In genomic region chrX:115901241-115901640, GRCh38 we compare ENCODE assay signal across 28 cellular contexts.
"Had no signal": no experiment of that assay in that cellular context is flagged by ENCODE, and none has a peak within 500 bp of the region (broad histone marks: within the 10 kb centered on the region; RNA-seq: fewer than 3 reads in every experiment).

No MANE protein-coding gene starts in this region.

- H3K4me1 Mint-ChIP-seq: activated CD4-positive, alpha-beta T cell treated with anti-CD3 and anti-CD28 coated beads for 36 hours; activated CD4-positive, alpha-beta T cell treated with anti-CD3 and anti-CD28 coated beads, Interleukin-2, amount 10 ng/mL, durations not matched to agents 24 days and 14 days; activated CD8-positive, alpha-beta memory T cell treated with anti-CD3 and anti-CD28 coated beads, Interleukin-2, amount 10 ng/mL, durations not matched to agents 7 days and 5 days; activated naive CD4-positive, alpha-beta T cell treated with anti-CD3 and anti-CD28 coated beads, Interleukin-2, amount 10 ng/mL, durations not matched to agents 7 days and 5 days; activated naive CD8-positive, alpha-beta T cell treated with anti-CD3 and anti-CD28 coated beads, Interleukin-2, amount 10 ng/mL, durations not matched to agents 7 days and 5 days; brain had no signal

- H3K9me3 Mint-ChIP-seq: activated naive CD4-positive, alpha-beta T cell treated with anti-CD3 and anti-CD28 coated beads, Interleukin-2, amount 50 U/mL, for 72 hours; endodermal cell had no signal

- H3K4me3 ChIP-seq: ascending aorta, breast epithelium, cardiac muscle cell, colonic mucosa had no signal

- DNase-seq: activated CD4-positive, alpha-beta memory T cell treated with anti-CD3 and anti-CD28 coated beads for 36 hours; activated CD4-positive, alpha-beta T cell treated with anti-CD3 and anti-CD28 coated beads for 36 hours; activated CD4-positive, alpha-beta T cell treated with anti-CD3 and anti-CD28 coated beads, Interleukin-2, amount 10 ng/mL, durations not matched to agents 24 days and 14 days; activated CD4-positive, CD25-positive, alpha-beta regulatory T cell; activated CD4-positive, CD25-positive, alpha-beta regulatory T cell treated with anti-CD3 and anti-CD28 coated beads, Interleukin-2, amount 50 U/mL, for 72 hours; activated CD8-positive, alpha-beta memory T cell treated with anti-CD3 and anti-CD28 coated beads, Interleukin-2, amount 10 ng/mL, durations not matched to agents 7 days and 5 days; activated CD8-positive, alpha-beta memory T cell treated with anti-CD3 and anti-CD28 coated beads, Interleukin-2, amount 50 U/mL, for 4 hours; activated CD8-positive, alpha-beta T cell treated with anti-CD3 and anti-CD28 coated beads, Interleukin-2, amount 10 ng/mL, durations not matched to agents 7 days and 5 days; activated effector memory CD4-positive, alpha-beta T cell treated with anti-CD3 and anti-CD28 coated beads, Interleukin-2, amount 50 U/mL, for 16 hours; activated naive CD4-positive, alpha-beta T cell treated with anti-CD3 and anti-CD28 coated beads, Interleukin-2, amount 10 ng/mL, durations not matched to agents 7 days and 5 days; activated naive CD8-positive, alpha-beta T cell treated with anti-CD3 and anti-CD28 coated beads, Interleukin-2, amount 10 ng/mL, durations not matched to agents 7 days and 5 days; activated T-cell treated with anti-CD3 and anti-CD28 coated beads, Interleukin-2, amount 50 U/mL, for 1 hour; activated T-cell treated with anti-CD3 and anti-CD28 coated beads, Interleukin-2, amount 50 U/mL, for 48 hours; central memory CD4-positive, alpha-beta T cell; cerebellar nuclear complex; colonic mucosa; effector memory CD4-positive, alpha-beta T cell; endodermal cell; foreskin fibroblast; T-helper 2 cell had no signal

- H3K36me3 ChIP-seq: ascending aorta, breast epithelium, cardiac muscle cell, colonic mucosa had no signal

- H3K36me3 Mint-ChIP-seq: activated CD4-positive, alpha-beta memory T cell treated with anti-CD3 and anti-CD28 coated beads for 36 hours; activated CD8-positive, alpha-beta memory T cell treated with anti-CD3 and anti-CD28 coated beads, Interleukin-2, amount 10 ng/mL, durations not matched to agents 7 days and 5 days; activated naive CD4-positive, alpha-beta T cell treated with anti-CD3 and anti-CD28 coated beads, Interleukin-2, amount 10 ng/mL, durations not matched to agents 7 days and 5 days; activated naive CD4-positive, alpha-beta T cell treated with anti-CD3 and anti-CD28 coated beads, Interleukin-2, amount 50 U/mL, for 72 hours; activated naive CD8-positive, alpha-beta T cell treated with anti-CD3 and anti-CD28 coated beads, Interleukin-2, amount 10 ng/mL, durations not matched to agents 7 days and 5 days had no signal

- H3K27me3 Mint-ChIP-seq: activated CD4-positive, alpha-beta memory T cell treated with anti-CD3 and anti-CD28 coated beads for 36 hours; activated CD4-positive, alpha-beta T cell treated with anti-CD3 and anti-CD28 coated beads for 36 hours; activated CD4-positive, alpha-beta T cell treated with anti-CD3 and anti-CD28 coated beads, Interleukin-2, amount 10 ng/mL, durations not matched to agents 24 days and 14 days; activated CD8-positive, alpha-beta memory T cell treated with anti-CD3 and anti-CD28 coated beads, Interleukin-2, amount 10 ng/mL, durations not matched to agents 7 days and 5 days; activated naive CD4-positive, alpha-beta T cell treated with anti-CD3 and anti-CD28 coated beads, Interleukin-2, amount 10 ng/mL, durations not matched to agents 7 days and 5 days; activated naive CD8-positive, alpha-beta T cell treated with anti-CD3 and anti-CD28 coated beads, Interleukin-2, amount 10 ng/mL, durations not matched to agents 7 days and 5 days; brain had no signal

- ATAC-seq: activated CD4-positive, alpha-beta T cell treated with anti-CD3 and anti-CD28 coated beads for 36 hours; activated CD8-positive, alpha-beta memory T cell treated with anti-CD3 and anti-CD28 coated beads, Interleukin-2, amount 10 ng/mL, durations not matched to agents 7 days and 5 days; activated CD8-positive, alpha-beta T cell treated with anti-CD3 and anti-CD28 coated beads, Interleukin-2, amount 10 ng/mL, durations not matched to agents 7 days and 5 days; activated naive CD4-positive, alpha-beta T cell treated with anti-CD3 and anti-CD28 coated beads, Interleukin-2, amount 50 U/mL, for 72 hours; esophagus mucosa had no signal

- H3K27me3 ChIP-seq: ascending aorta, cardiac muscle cell, colonic mucosa had no signal

- H3K4me3 Mint-ChIP-seq: activated CD4-positive, alpha-beta memory T cell treated with anti-CD3 and anti-CD28 coated beads for 36 hours; activated CD4-positive, alpha-beta T cell treated with anti-CD3 and anti-CD28 coated beads for 36 hours; activated CD4-positive, alpha-beta T cell treated with anti-CD3 and anti-CD28 coated beads, Interleukin-2, amount 10 ng/mL, durations not matched to agents 24 days and 14 days; activated CD8-positive, alpha-beta memory T cell treated with anti-CD3 and anti-CD28 coated beads, Interleukin-2, amount 10 ng/mL, durations not matched to agents 7 days and 5 days; activated CD8-positive, alpha-beta T cell treated with anti-CD3 and anti-CD28 coated beads, Interleukin-2, amount 10 ng/mL, durations not matched to agents 7 days and 5 days; activated naive CD4-positive, alpha-beta T cell treated with anti-CD3 and anti-CD28 coated beads, Interleukin-2, amount 10 ng/mL, durations not matched to agents 7 days and 5 days; activated naive CD8-positive, alpha-beta T cell treated with anti-CD3 and anti-CD28 coated beads, Interleukin-2, amount 10 ng/mL, durations not matched to agents 7 days and 5 days; activated T-helper 1 cell treated with anti-CD3 and anti-CD28 coated beads, Interleukin-12 subunit alpha, Interleukin-12 subunit beta, Interleukin-2, Interleukin-4 antibody, amounts not matched to agents 30 ng/mL and 10 ng/mL and 1 ng/mL, durations not matched to agents 14 hours and 24 hours and 36 hours; brain; endodermal cell had no signal

- H3K27ac Mint-ChIP-seq: activated CD4-positive, alpha-beta memory T cell treated with anti-CD3 and anti-CD28 coated beads for 36 hours; activated CD4-positive, alpha-beta T cell treated with anti-CD3 and anti-CD28 coated beads for 36 hours; activated CD4-positive, alpha-beta T cell treated with anti-CD3 and anti-CD28 coated beads, Interleukin-2, amount 10 ng/mL, durations not matched to agents 24 days and 14 days; activated CD8-positive, alpha-beta memory T cell treated with anti-CD3 and anti-CD28 coated beads, Interleukin-2, amount 10 ng/mL, durations not matched to agents 7 days and 5 days; activated CD8-positive, alpha-beta T cell treated with anti-CD3 and anti-CD28 coated beads, Interleukin-2, amount 10 ng/mL, durations not matched to agents 7 days and 5 days; activated naive CD4-positive, alpha-beta T cell treated with anti-CD3 and anti-CD28 coated beads, Interleukin-2, amount 10 ng/mL, durations not matched to agents 7 days and 5 days; activated naive CD4-positive, alpha-beta T cell treated with anti-CD3 and anti-CD28 coated beads, Interleukin-2, amount 50 U/mL, for 72 hours; activated naive CD8-positive, alpha-beta T cell treated with anti-CD3 and anti-CD28 coated beads, Interleukin-2, amount 10 ng/mL, durations not matched to agents 7 days and 5 days; activated T-helper 1 cell treated with anti-CD3 and anti-CD28 coated beads, Interleukin-12 subunit alpha, Interleukin-12 subunit beta, Interleukin-2, Interleukin-4 antibody, amounts not matched to agents 30 ng/mL and 10 ng/mL and 1 ng/mL, durations not matched to agents 14 hours and 24 hours and 36 hours; activated T-helper 2 cell treated with anti-CD3 and anti-CD28 coated beads, Interferon-gamma antibody, Interleukin-2, Interleukin-4, amounts not matched to agents 10 μg/mL and 5 μg/mL and 100 μg/mL, durations not matched to agents 14 hours and 24 hours and 36 hours; brain; endodermal cell had no signal
